31 cellular contexts compared by ENCODE assay signal in genomic region chr3:63955830-63956545, GRCh38. TPM values are rescaled to one million over a fixed set of nuclear protein-coding genes. Genes with fewer than 3 reads are reported as not detected.
DNase-seq lines count a peak whose midpoint lies in the region; ATAC-seq and TF ChIP-seq lines count a peak whose summit lies in the region.
"Had no signal": no experiment of that assay in that cellular context is flagged by ENCODE, and none has a peak within 500 bp of the region (broad histone marks: within the 10 kb centered on the region; RNA-seq: fewer than 3 reads in every experiment).

No MANE protein-coding gene starts in this region.

- H3K79me2 ChIP-seq in OCI-LY1 (ENCODE audit: insufficient read depth, low read length) (no peaks in the 10 kb centered on the region; the same call in none of the 2 replicates), neural progenitor cell (ENCODE audit: low read depth) (peaks cover 77% of the 10 kb centered on the region)

- no peaks in the 10 kb centered on the region for H3K9me3 Mint-ChIP-seq in CD4-positive, alpha-beta T cell
- H3K9me3 Mint-ChIP-seq in neural progenitor cell, result no peaks in the 10 kb centered on the region
- H3K9me3 Mint-ChIP-seq: activated CD4-positive, alpha-beta memory T cell treated with anti-CD3 and anti-CD28 coated beads, Interleukin-2, amount 10 ng/mL, durations not matched to agents 7 days and 5 days; IgD-negative memory B cell; immature natural killer cell had no signal

- H3K36me3 ChIP-seq in OCI-LY1 (ENCODE audit: insufficient read depth, low read length), result peaks cover 30% of the 10 kb centered on the region; the same call in 1 of the 2 replicates
- no peaks in the 10 kb centered on the region for H3K36me3 ChIP-seq in neural progenitor cell
- H3K36me3 ChIP-seq: adrenal gland had no signal

- no peak for TF ChIP-seq CTCF in CD4-positive, alpha-beta T cell (IDR thresholded peaks at IDR 0.05)
- TF ChIP-seq CTCF in OCI-LY1 (IDR thresholded peaks at IDR 0.05; ENCODE audit: low read length) (no peak), neural progenitor cell (IDR thresholded peaks at IDR 0.05) (no peak)

- H3K27ac ChIP-seq in CD4-positive, alpha-beta T cell (ENCODE audit: low read depth, low read length), result no peak overlapping the region
- H3K27ac ChIP-seq in OCI-LY1 (ENCODE audit: low read depth, low read length, poor library complexity, severe bottlenecking) (peak overlapping the region; percentile 19), neural progenitor cell (peak overlapping the region; percentile 83)
- H3K27ac ChIP-seq: adrenal gland, PC-9 had no signal

- no peaks in the 10 kb centered on the region for H3K27me3 Mint-ChIP-seq in CD4-positive, alpha-beta T cell
- no peaks in the 10 kb centered on the region for H3K27me3 Mint-ChIP-seq in neural progenitor cell (ENCODE audit: insufficient read depth, low read depth)
- H3K27me3 Mint-ChIP-seq: activated CD4-positive, alpha-beta memory T cell treated with anti-CD3 and anti-CD28 coated beads, Interleukin-2, amount 10 ng/mL, durations not matched to agents 7 days and 5 days; IgD-negative memory B cell had no signal

- H3K4me1 ChIP-seq in OCI-LY1 (ENCODE audit: insufficient read depth, low read length, severe bottlenecking), result peaks cover 40% of the 10 kb centered on the region
- peaks cover 71% of the 10 kb centered on the region for H3K4me1 ChIP-seq in neural progenitor cell

- no peaks in the 10 kb centered on the region for H3K9me2 ChIP-seq in OCI-LY1 (ENCODE audit: low read depth, low read length)

- DNase-seq in CD4-positive, alpha-beta T cell, result no peak
- peak; percentile 17 for DNase-seq in glomerular visceral epithelial cell (ENCODE audit: extremely low spot score)
- no peak for DNase-seq in neural progenitor cell (ENCODE audit: low spot score)
- no peak for DNase-seq in NCI-H526 treated with DMSO at 0.1 percent for 48 hours (lab: John Stamatoyannopoulos, UW)
- DNase-seq in NCI-H69 (lab: John Stamatoyannopoulos, UW), result no peak
- DNase-seq: activated CD4-positive, alpha-beta memory T cell treated with anti-CD3 and anti-CD28 coated beads, Interleukin-2, amount 10 ng/mL, durations not matched to agents 7 days and 5 days; activated gamma-delta T cell treated with Interleukin-2 at 50 U/mL for 16 hours; activated T-cell treated with anti-CD3 and anti-CD28 coated beads for 4 hours; adrenal gland; C1 segment of cervical spinal cord; effector CD4-positive, alpha-beta T cell; foreskin melanocyte; HCEC 1CT; hippocampal formation; immature natural killer cell; NCI-H1105; NCI-H2029 treated with DMSO at 0.1 percent for 48 hours; NCI-H2227 treated with DMSO at 0.1 percent for 48 hours; nucleus accumbens; PC-9; SHP77; small intestine; stimulated activated CD4-positive, alpha-beta T cell treated with anti-CD3 and anti-CD28 coated beads, Interleukin-1b, Interleukin-23, amount 100 ng/mL, for 48 hours; T-helper 9 cell had no signal

- no peaks in the 10 kb centered on the region for H3F3A ChIP-seq in OCI-LY1 (ENCODE audit: insufficient read depth, low read length)
- peaks cover 30% of the 10 kb centered on the region for H3F3A ChIP-seq in neural progenitor cell (ENCODE audit: low read depth)

- POLR2A ChIA-PET in CD4-positive, alpha-beta T cell (lab: Charles Lee), result interaction anchor here (0.6 kb wide), 1 partner anchor 10 kb away, joined by 3 read pairs; no protein-coding TSS in a partner anchor

- H3K9ac ChIP-seq in OCI-LY1 (ENCODE audit: low read length), result no peak overlapping the region
- no peak overlapping the region for H3K9ac ChIP-seq in neural progenitor cell

- H3K4me1 Mint-ChIP-seq in CD4-positive, alpha-beta T cell (ENCODE audit: low read depth), result peaks cover 49% of the 10 kb centered on the region
- H3K4me1 Mint-ChIP-seq in neural progenitor cell, result peaks cover 47% of the 10 kb centered on the region

- H3K27ac Mint-ChIP-seq in CD4-positive, alpha-beta T cell, result peak overlapping the region; percentile 38
- H3K27ac Mint-ChIP-seq in neural progenitor cell, result no peak overlapping the region

- no peak overlapping the region for H2AFZ ChIP-seq in OCI-LY1 (ENCODE audit: low read length)
- no peak overlapping the region for H2AFZ ChIP-seq in neural progenitor cell (replicated peaks)
- H2AFZ ChIP-seq: PC-9 had no signal

- peak overlapping the region; percentile 23; the same call in 1 of the 2 replicates for H3K4me2 ChIP-seq in OCI-LY1 (ENCODE audit: low read length)
- peak overlapping the region; percentile 23 for H3K4me2 ChIP-seq in neural progenitor cell
- H3K4me2 ChIP-seq: PC-9 had no signal

- no peak for ATAC-seq in CD4-positive, alpha-beta T cell (ENCODE audit: poor library complexity)
- ATAC-seq in GM18909 (IDR thresholded peaks at IDR 0.05; ENCODE audit: poor library complexity, unreplicated experiment) (no peak), HG02840 (IDR thresholded peaks at IDR 0.05; ENCODE audit: low FRiP score, unreplicated experiment) (no peak)
- ATAC-seq: esophagus mucosa had no signal

- H3K4me3 ChIP-seq in OCI-LY1 (ENCODE audit: low read depth, low read length, poor library complexity, severe bottlenecking), result no peak overlapping the region
- H3K4me3 ChIP-seq in neural progenitor cell, result no peak overlapping the region
- H3K4me3 ChIP-seq: adrenal gland, lung, PC-9 had no signal

- no peak overlapping the region for H3K4me3 Mint-ChIP-seq in CD4-positive, alpha-beta T cell
- no peak overlapping the region for H3K4me3 Mint-ChIP-seq in neural progenitor cell
- H3K4me3 Mint-ChIP-seq: activated CD4-positive, alpha-beta memory T cell treated with anti-CD3 and anti-CD28 coated beads, Interleukin-2, amount 10 ng/mL, durations not matched to agents 7 days and 5 days; immature natural killer cell had no signal

- H3K36me3 Mint-ChIP-seq in CD4-positive, alpha-beta T cell (ENCODE audit: low read depth), result peaks cover 29% of the 10 kb centered on the region
- peaks cover 10% of the 10 kb centered on the region for H3K36me3 Mint-ChIP-seq in neural progenitor cell

- CTCF ChIA-PET in CD4-positive, alpha-beta T cell (lab: Charles Lee), result no interaction called here

- no peaks in the 10 kb centered on the region for H3K27me3 ChIP-seq in CD4-positive, alpha-beta T cell (ENCODE audit: control insufficient read depth, insufficient read depth, low read length)
- H3K27me3 ChIP-seq in OCI-LY1 (ENCODE audit: insufficient read depth, low read length), result no peaks in the 10 kb centered on the region
- no peaks in the 10 kb centered on the region for H3K27me3 ChIP-seq in neural progenitor cell
- H3K27me3 ChIP-seq: adrenal gland had no signal

- H4K20me1 ChIP-seq in OCI-LY1 (ENCODE audit: insufficient read depth, low read length) (no peaks in the 10 kb centered on the region), neural progenitor cell (ENCODE audit: low read depth) (peaks cover 5% of the 10 kb centered on the region)

- intact Hi-C loops in CD4-positive, alpha-beta T cell (cut with DNase I, micrococcal nuclease), result loop anchor here in 1 of 2 experiments (2.0 kb wide), 1 partner anchor 43 kb away; the partner anchor contains the start of gene SCAANT1

- H3K9me3 ChIP-seq in CD4-positive, alpha-beta T cell (ENCODE audit: control insufficient read depth, low read length), result no peaks in the 10 kb centered on the region
- H3K9me3 ChIP-seq in OCI-LY1 (ENCODE audit: low read length) (no peaks in the 10 kb centered on the region), neural progenitor cell (ENCODE audit: low read depth) (no peaks in the 10 kb centered on the region)
- H3K9me3 ChIP-seq: adrenal gland had no signal

RNA-seq across cellular contexts. Expression of gene SCAANT1, which starts 43.8 kb away (rescaled TPM):
- 1 to 10 TPM; 1.4 to 2.1 TPM for total RNA-seq in CD4-positive, alpha-beta T cell
- not detected in 2 replicates for total RNA-seq in neural progenitor cell (ENCODE audit: low replicate concordance)
- total RNA-seq: activated CD4-positive, alpha-beta memory T cell treated with anti-CD3 and anti-CD28 coated beads, Interleukin-2, amount 10 ng/mL, durations not matched to agents 7 days and 5 days; adrenal gland; Daoy; esophagus mucosa; lung; PC-9 had no signal
